ENCODE assay signal across 8 cellular contexts in the genomic region with DNA sequence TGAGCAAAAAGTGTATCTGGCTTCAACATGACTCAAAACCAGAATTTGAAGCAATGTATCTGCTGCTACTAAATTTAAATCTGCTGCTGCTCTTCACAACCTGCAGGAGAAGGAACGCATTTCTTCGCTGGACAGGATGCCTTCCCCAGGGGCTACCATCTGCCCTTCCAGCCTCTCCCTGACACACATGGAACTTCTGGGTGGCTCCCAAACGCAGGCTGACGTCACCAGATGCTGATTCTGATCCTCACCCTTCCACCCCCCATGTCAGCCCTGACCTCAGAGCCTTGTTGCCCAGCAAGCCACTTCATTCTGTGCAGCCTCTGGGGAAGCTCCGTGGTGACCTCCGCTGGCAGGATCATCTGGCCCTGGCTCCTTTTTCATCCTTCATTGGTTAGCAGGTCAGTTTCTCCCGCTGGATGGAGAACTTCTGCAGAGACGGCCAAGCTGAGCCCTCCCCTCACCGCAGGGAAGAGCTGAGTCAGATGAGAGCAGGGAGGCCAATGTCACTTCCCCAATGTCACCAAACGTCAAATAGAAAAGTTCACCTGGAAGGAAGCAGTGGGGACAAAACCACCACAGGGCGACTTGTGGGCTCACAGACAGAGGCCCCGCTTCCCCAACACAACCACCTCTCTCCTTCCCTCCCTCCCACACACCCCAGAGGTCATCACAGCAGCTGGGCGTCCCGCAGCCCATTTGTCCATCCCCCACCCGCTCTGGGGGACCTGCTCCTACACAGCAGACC. TPM values are rescaled to one million over a fixed set of nuclear protein-coding genes. Genes with fewer than 3 reads are reported as not detected.
DNase-seq lines count a peak whose midpoint lies in the region; ATAC-seq, FAIRE-seq and TF ChIP-seq lines count a peak whose summit lies in the region.

No MANE protein-coding gene starts in this region.

- H3K27ac ChIP-seq in HUES48 (ENCODE audit: low read depth, low read length) (no peak overlapping the region), WERI-Rb-1 (no peak overlapping the region), lower lobe of right lung (no peak overlapping the region)

- H3K36me3 ChIP-seq in HUES48 (ENCODE audit: control insufficient read depth, insufficient read depth, low read length) (no peaks in the 10 kb centered on the region), WERI-Rb-1 (no peaks in the 10 kb centered on the region), lower lobe of right lung (no peaks in the 10 kb centered on the region)

- H3K4me3 ChIP-seq in HUES48 (ENCODE audit: low read depth, low read length) (no peak overlapping the region), WERI-Rb-1 (ENCODE audit: low read depth, low read length) (no peak overlapping the region), lower lobe of right lung (no peak overlapping the region)

- ATAC-seq in GM18505 (IDR thresholded peaks at IDR 0.05; ENCODE audit: unreplicated experiment) (peak; percentile 81), GM21717 (IDR thresholded peaks at IDR 0.05; ENCODE audit: unreplicated experiment) (peak; percentile 94), lower lobe of right lung (peak; percentile 59 to 68)

- peak; percentile 63 for TF ChIP-seq CTCF in WERI-Rb-1 (IDR thresholded peaks at IDR 0.05; ENCODE audit: low read depth, low read length)
- no peak for TF ChIP-seq CTCF in lower lobe of right lung (IDR thresholded peaks at IDR 0.05)
- no peak for TF ChIP-seq CTCF in D721Med (IDR thresholded peaks at IDR 0.05; ENCODE audit: insufficient read depth, missing control alignments)

- no peaks in the 10 kb centered on the region for H3K27me3 ChIP-seq in HUES48 (ENCODE audit: control insufficient read depth, insufficient read depth, low read length)
- H3K27me3 ChIP-seq in WERI-Rb-1 (ENCODE audit: insufficient read depth, low read depth, severe bottlenecking): peaks cover 10% of the 10 kb centered on the region
- H3K27me3 ChIP-seq in lower lobe of right lung (ENCODE audit: low read depth): peaks cover 25% of the 10 kb centered on the region

- DNase-seq in WERI-Rb-1 (peak; percentile 61), lower lobe of right lung (peak; percentile 51), D721Med (ENCODE audit: insufficient read length, low spot score) (no peak), NCI-H187 treated with DMSO at 0.1 percent for 48 hours (lab: John Stamatoyannopoulos, UW) (no peak), DMS114 treated with DMSO at 0.1 percent for 48 hours (lab: John Stamatoyannopoulos, UW; ENCODE audit: unreplicated experiment) (no peak)

- 0 out of 2 replicates have a peak overlapping the region, but pooled peaks have one; percentile 12 for H3K9ac ChIP-seq in HUES48 (ENCODE audit: low read depth, low read length)

- intact Hi-C loops in lower lobe of right lung (cut with DNase I): no loop called here

- no peak for FAIRE-seq in D721Med (lab: Jason Lieb, UNC)

- H3K9me3 ChIP-seq in HUES48 (ENCODE audit: control insufficient read depth, insufficient read depth, low read length) (no peaks in the 10 kb centered on the region), WERI-Rb-1 (ENCODE audit: severe bottlenecking) (no peaks in the 10 kb centered on the region), lower lobe of right lung (no peaks in the 10 kb centered on the region)

- no peak for TF ChIP-seq POLR2A in GM18505 (IDR thresholded peaks at IDR 0.05; ENCODE audit: borderline replicate concordance, extremely low read depth, insufficient read depth, insufficient read length)

- H3K4me1 ChIP-seq in HUES48 (ENCODE audit: control insufficient read depth, insufficient read depth, low read length) (peaks cover 7% of the 10 kb centered on the region), lower lobe of right lung (no peaks in the 10 kb centered on the region)

RNA-seq across cellular contexts. Expression of gene RAB20, which starts 14.0 kb away (rescaled TPM):
- total RNA-seq in lower lobe of right lung: 51.3 TPM

RNA-seq across cellular contexts. Expression of gene NAXD, which starts 39.8 kb away (rescaled TPM):
- total RNA-seq in lower lobe of right lung: 27.4 TPM

Comparison
In these comparisons a context has a peak if more than half of its experiments do, and no peak if none do; other contexts are left out.
1. DNase-seq: peak in WERI-Rb-1 (single experiment) and lower lobe of right lung (single experiment); none in D721Med (single experiment), NCI-H187 treated with DMSO at 0.1 percent for 48 hours (single experiment) and DMS114 treated with DMSO at 0.1 percent for 48 hours (single experiment).
2. Peak in every context shown above with its lines, with median percentiles within 50 percentile points of each other: ATAC-seq.